31 cellular contexts compared by ENCODE assay signal in genomic region chr4:796206-796605, GRCh38. TPM values are rescaled to one million over a fixed set of nuclear protein-coding genes. Genes with fewer than 3 reads are reported as not detected.
"Had no signal": no experiment of that assay in that cellular context is flagged by ENCODE, and none has a peak within 500 bp of the region (broad histone marks: within the 10 kb centered on the region; RNA-seq: fewer than 3 reads in every experiment).

No MANE protein-coding gene starts in this region.

- H3K4me1 ChIP-seq: parathyroid adenoma, psoas muscle had no signal

- H2AFZ ChIP-seq: parathyroid adenoma had no signal

- H3K9me3 Mint-ChIP-seq: activated CD4-positive, alpha-beta memory T cell treated with anti-CD3 and anti-CD28 coated beads for 36 hours; activated naive CD4-positive, alpha-beta T cell treated with anti-CD3 and anti-CD28 coated beads, Interleukin-2, amount 10 ng/mL, durations not matched to agents 7 days and 5 days; activated T-helper 1 cell treated with anti-CD3 and anti-CD28 coated beads, Interleukin-12 subunit alpha, Interleukin-12 subunit beta, Interleukin-2, Interleukin-4 antibody, amounts not matched to agents 30 ng/mL and 10 ng/mL and 1 ng/mL, durations not matched to agents 14 hours and 24 hours and 36 hours; effector memory CD8-positive, alpha-beta T cell; memory B cell; naive thymus-derived CD8-positive, alpha-beta T cell; neural crest cell; stimulated activated effector memory CD8-positive, alpha-beta T cell treated with anti-CD3 and anti-CD28 coated beads, Interleukin-12 subunit alpha, Interleukin-12 subunit beta, amount 100 ng/mL, for 72 hours; stimulated activated naive CD8-positive, alpha-beta T cell treated with anti-CD3 and anti-CD28 coated beads, Interleukin-15, amount 100 ng/mL, for 72 hours; T-helper 1 cell treated with Interleukin-12 subunit alpha and Interleukin-12 subunit beta and Interleukin-4 antibody, amounts not matched to agents 30 μg/mL and 1 μg/mL, for 36 hours; type B pancreatic cell had no signal

- H3K36me3 Mint-ChIP-seq: activated CD4-positive, alpha-beta memory T cell treated with anti-CD3 and anti-CD28 coated beads for 36 hours; memory B cell; naive thymus-derived CD8-positive, alpha-beta T cell; stimulated activated effector memory CD8-positive, alpha-beta T cell treated with anti-CD3 and anti-CD28 coated beads, Interleukin-12 subunit alpha, Interleukin-12 subunit beta, amount 100 ng/mL, for 72 hours; type B pancreatic cell had no signal

- H3K27ac ChIP-seq: body of pancreas, gastroesophageal sphincter, parathyroid adenoma, psoas muscle, sigmoid colon, uterus had no signal

- H3K9me3 ChIP-seq: body of pancreas, gastroesophageal sphincter, psoas muscle, sigmoid colon, uterus had no signal

- H3K27ac Mint-ChIP-seq: activated CD4-positive, alpha-beta memory T cell treated with anti-CD3 and anti-CD28 coated beads for 36 hours; activated T-helper 1 cell treated with anti-CD3 and anti-CD28 coated beads, Interleukin-12 subunit alpha, Interleukin-12 subunit beta, Interleukin-2, Interleukin-4 antibody, amounts not matched to agents 30 ng/mL and 10 ng/mL and 1 ng/mL, durations not matched to agents 14 hours and 24 hours and 36 hours; effector memory CD8-positive, alpha-beta T cell; memory B cell; stimulated activated effector memory CD8-positive, alpha-beta T cell treated with anti-CD3 and anti-CD28 coated beads, Interleukin-12 subunit alpha, Interleukin-12 subunit beta, amount 100 ng/mL, for 72 hours; T-helper 1 cell treated with Interleukin-12 subunit alpha and Interleukin-12 subunit beta and Interleukin-4 antibody, amounts not matched to agents 30 μg/mL and 1 μg/mL, for 36 hours; type B pancreatic cell had no signal

- H3K79me2 ChIP-seq: parathyroid adenoma had no signal

- H3K36me3 ChIP-seq: gastroesophageal sphincter, sigmoid colon, uterus had no signal

- H3K4me3 Mint-ChIP-seq: activated CD4-positive, alpha-beta memory T cell treated with anti-CD3 and anti-CD28 coated beads for 36 hours; activated naive CD4-positive, alpha-beta T cell treated with anti-CD3 and anti-CD28 coated beads, Interleukin-2, amount 10 ng/mL, durations not matched to agents 7 days and 5 days; activated T-helper 1 cell treated with anti-CD3 and anti-CD28 coated beads, Interleukin-12 subunit alpha, Interleukin-12 subunit beta, Interleukin-2, Interleukin-4 antibody, amounts not matched to agents 30 ng/mL and 10 ng/mL and 1 ng/mL, durations not matched to agents 14 hours and 24 hours and 36 hours; memory B cell; neural crest cell; stimulated activated effector memory CD8-positive, alpha-beta T cell treated with anti-CD3 and anti-CD28 coated beads, Interleukin-12 subunit alpha, Interleukin-12 subunit beta, amount 100 ng/mL, for 72 hours; T-helper 1 cell treated with Interleukin-12 subunit alpha and Interleukin-12 subunit beta and Interleukin-4 antibody, amounts not matched to agents 30 μg/mL and 1 μg/mL, for 36 hours had no signal

- ATAC-seq: body of pancreas; effector memory CD8-positive, alpha-beta T cell; gastroesophageal sphincter; naive thymus-derived CD8-positive, alpha-beta T cell; psoas muscle; stimulated activated effector memory CD8-positive, alpha-beta T cell treated with anti-CD3 and anti-CD28 coated beads, Interleukin-12 subunit alpha, Interleukin-12 subunit beta, amount 100 ng/mL, for 72 hours; stimulated activated naive CD8-positive, alpha-beta T cell treated with anti-CD3 and anti-CD28 coated beads, Interleukin-15, amount 100 ng/mL, for 72 hours had no signal

- DNase-seq: activated CD4-positive, alpha-beta memory T cell treated with anti-CD3 and anti-CD28 coated beads for 36 hours; activated CD4-positive, alpha-beta T cell treated with anti-CD3 and anti-CD28 coated beads for 4 hours; activated CD4-positive, CD25-positive, alpha-beta regulatory T cell; activated CD8-positive, alpha-beta memory T cell treated with anti-CD3 and anti-CD28 coated beads, Interleukin-2, amount 50 U/mL, for 4 hours; activated effector memory CD4-positive, alpha-beta T cell treated with anti-CD3 and anti-CD28 coated beads, Interleukin-2, amount 50 U/mL, for 16 hours; activated naive CD4-positive, alpha-beta T cell treated with anti-CD3 and anti-CD28 coated beads, Interleukin-2, amount 10 ng/mL, durations not matched to agents 7 days and 5 days; activated T-cell treated with anti-CD3 and anti-CD28 coated beads, Interleukin-2, amount 50 U/mL, for 1 hour; body of pancreas; cortex of kidney; effector memory CD8-positive, alpha-beta T cell; hippocampal formation; midbrain; occipital lobe; psoas muscle; sigmoid colon; small intestine; stimulated activated CD4-positive, alpha-beta T cell treated with anti-CD3 and anti-CD28 coated beads, Interleukin-4, amount 100 ng/mL, for 24 hours; stimulated activated naive CD8-positive, alpha-beta T cell treated with anti-CD3 and anti-CD28 coated beads, Interleukin-15, amount 100 ng/mL, for 72 hours; substantia nigra; T1000; uterus had no signal

- H3K4me3 ChIP-seq: body of pancreas, uterus had no signal

- H3K9ac ChIP-seq: parathyroid adenoma had no signal

RNA-seq across cellular contexts. Expression of gene CPLX1, which starts 29.7 kb away (rescaled TPM):
- total RNA-seq: fibroblast of villous mesenchyme had no signal
